ENCODE assay signal across 8 cellular contexts in the genomic region with DNA sequence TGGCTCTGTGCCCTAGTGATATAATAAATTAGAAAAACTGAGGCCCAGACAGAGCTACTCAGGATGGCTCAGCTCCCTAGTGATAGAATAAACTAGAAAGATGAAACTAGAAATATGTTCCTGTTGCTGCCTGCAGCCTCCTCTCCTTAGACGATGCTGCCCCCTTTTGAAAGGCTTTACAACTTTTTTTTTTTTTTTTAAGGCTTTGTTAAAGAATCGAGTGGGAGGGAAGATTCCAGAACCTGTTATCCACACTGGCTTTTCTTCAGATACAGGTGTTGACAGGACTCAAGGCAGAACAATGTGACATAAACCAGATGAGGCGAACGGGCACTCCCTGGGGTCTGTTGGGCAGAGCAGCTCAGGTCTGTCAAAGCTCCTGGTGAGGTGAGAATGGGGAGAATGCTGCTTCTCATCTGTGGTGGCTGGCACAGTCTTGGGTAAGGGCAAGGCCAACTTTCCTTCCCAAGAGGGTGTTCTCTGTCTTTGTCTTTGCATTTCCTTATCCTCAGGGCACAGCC.
DNase-seq lines count a peak whose midpoint lies in the region; ATAC-seq and TF ChIP-seq lines count a peak whose summit lies in the region.

No MANE protein-coding gene starts in this region.

- peaks cover 16% of the 10 kb centered on the region for H3K4me1 Mint-ChIP-seq in activated naive CD4-positive, alpha-beta T cell treated with anti-CD3 and anti-CD28 coated beads, Interleukin-2, amount 10 ng/mL, durations not matched to agents 7 days and 5 days
- H3K4me1 Mint-ChIP-seq in endothelial cell (ENCODE audit: unreplicated experiment) (peaks cover 33% of the 10 kb centered on the region), nephron progenitor cell (no peaks in the 10 kb centered on the region)
- H3K4me1 Mint-ChIP-seq in stimulated activated memory B cell treated with anti-CD40 and anti-IgM and Interleukin-4, amounts not matched to agents 10 μg/mL and 1 μg/mL and 100 μg/mL, for 72 hours: no peaks in the 10 kb centered on the region

- no peak overlapping the region for H3K27ac Mint-ChIP-seq in activated naive CD4-positive, alpha-beta T cell treated with anti-CD3 and anti-CD28 coated beads, Interleukin-2, amount 10 ng/mL, durations not matched to agents 7 days and 5 days
- H3K27ac Mint-ChIP-seq in endothelial cell (ENCODE audit: unreplicated experiment): peak overlapping the region; percentile 75
- no peak overlapping the region for H3K27ac Mint-ChIP-seq in nephron progenitor cell
- no peak overlapping the region for H3K27ac Mint-ChIP-seq in stimulated activated memory B cell treated with anti-CD40 and anti-IgM and Interleukin-4, amounts not matched to agents 10 μg/mL and 1 μg/mL and 100 μg/mL, for 72 hours

- TF ChIP-seq CTCF in endothelial cell (IDR thresholded peaks at IDR 0.05; ENCODE audit: unreplicated experiment): peak; percentile 27
- peak; percentile 56 for TF ChIP-seq CTCF in nephron progenitor cell (IDR thresholded peaks at IDR 0.05)

- no peak overlapping the region for H3K4me3 Mint-ChIP-seq in activated naive CD4-positive, alpha-beta T cell treated with anti-CD3 and anti-CD28 coated beads, Interleukin-2, amount 10 ng/mL, durations not matched to agents 7 days and 5 days
- H3K4me3 Mint-ChIP-seq in endothelial cell (ENCODE audit: unreplicated experiment): no peak overlapping the region
- H3K4me3 Mint-ChIP-seq in nephron progenitor cell: no peak overlapping the region
- H3K4me3 Mint-ChIP-seq in stimulated activated memory B cell treated with anti-CD40 and anti-IgM and Interleukin-4, amounts not matched to agents 10 μg/mL and 1 μg/mL and 100 μg/mL, for 72 hours: no peak overlapping the region

- ATAC-seq in stimulated activated memory B cell treated with anti-CD40 and anti-IgM and Interleukin-4, amounts not matched to agents 10 μg/mL and 1 μg/mL and 100 μg/mL, for 72 hours: no peak

- CTCF ChIA-PET in activated naive CD4-positive, alpha-beta T cell treated with anti-CD3 and anti-CD28 coated beads, Interleukin-2, amount 10 ng/mL, durations not matched to agents 7 days and 5 days (lab: Charles Lee): interaction anchor here (0.6 to 3.6 kb wide), 63 partner anchors 10 to 1762 kb away, joined by 3 to 30 read pairs (median 4); no protein-coding TSS in a partner anchor

- H3K36me3 Mint-ChIP-seq in activated naive CD4-positive, alpha-beta T cell treated with anti-CD3 and anti-CD28 coated beads, Interleukin-2, amount 10 ng/mL, durations not matched to agents 7 days and 5 days: no peaks in the 10 kb centered on the region
- peaks cover 3% of the 10 kb centered on the region for H3K36me3 Mint-ChIP-seq in endothelial cell (ENCODE audit: low read depth, unreplicated experiment)
- H3K36me3 Mint-ChIP-seq in nephron progenitor cell (ENCODE audit: low read depth): no peaks in the 10 kb centered on the region
- H3K36me3 Mint-ChIP-seq in stimulated activated memory B cell treated with anti-CD40 and anti-IgM and Interleukin-4, amounts not matched to agents 10 μg/mL and 1 μg/mL and 100 μg/mL, for 72 hours: no peaks in the 10 kb centered on the region

- no peaks in the 10 kb centered on the region for H3K9me3 Mint-ChIP-seq in activated naive CD4-positive, alpha-beta T cell treated with anti-CD3 and anti-CD28 coated beads, Interleukin-2, amount 10 ng/mL, durations not matched to agents 7 days and 5 days
- peaks cover 3% of the 10 kb centered on the region for H3K9me3 Mint-ChIP-seq in endothelial cell (ENCODE audit: unreplicated experiment)
- peaks cover 6% of the 10 kb centered on the region for H3K9me3 Mint-ChIP-seq in nephron progenitor cell
- H3K9me3 Mint-ChIP-seq in stimulated activated memory B cell treated with anti-CD40 and anti-IgM and Interleukin-4, amounts not matched to agents 10 μg/mL and 1 μg/mL and 100 μg/mL, for 72 hours: peaks cover 3% of the 10 kb centered on the region

- peaks cover 14% of the 10 kb centered on the region for H3K27me3 Mint-ChIP-seq in activated naive CD4-positive, alpha-beta T cell treated with anti-CD3 and anti-CD28 coated beads, Interleukin-2, amount 10 ng/mL, durations not matched to agents 7 days and 5 days
- peaks cover 8% of the 10 kb centered on the region for H3K27me3 Mint-ChIP-seq in endothelial cell (ENCODE audit: unreplicated experiment)
- peaks cover 6% of the 10 kb centered on the region for H3K27me3 Mint-ChIP-seq in nephron progenitor cell (ENCODE audit: low read depth, poor library complexity)
- H3K27me3 Mint-ChIP-seq in stimulated activated memory B cell treated with anti-CD40 and anti-IgM and Interleukin-4, amounts not matched to agents 10 μg/mL and 1 μg/mL and 100 μg/mL, for 72 hours: peaks cover 20% of the 10 kb centered on the region

- peak; percentile 30 for DNase-seq in activated naive CD4-positive, alpha-beta T cell treated with anti-CD3 and anti-CD28 coated beads, Interleukin-2, amount 10 ng/mL, durations not matched to agents 7 days and 5 days
- DNase-seq in activated naive CD4-positive, alpha-beta T cell treated with anti-CD3 and anti-CD28 coated beads, Interleukin-2, amount 50 U/mL, for 16 hours: no peak
- DNase-seq in NCI-H526 treated with DMSO at 0.1 percent for 48 hours (lab: John Stamatoyannopoulos, UW) (peak; percentile 11), endothelial cell (ENCODE audit: low spot score) (peak; percentile 22), nephron progenitor cell (no peak), mesenteric fat pad (ENCODE audit: low spot score) (no peak), D341Med (ENCODE audit: low spot score) (no peak)

Comparison
In these comparisons a context has a peak if more than half of its experiments do, and no peak if none do; other contexts are left out.
1. DNase-seq: peak in activated naive CD4-positive, alpha-beta T cell treated with anti-CD3 and anti-CD28 coated beads, Interleukin-2, amount 10 ng/mL, durations not matched to agents 7 days and 5 days (single experiment), NCI-H526 treated with DMSO at 0.1 percent for 48 hours (single experiment) and endothelial cell (single experiment); none in activated naive CD4-positive, alpha-beta T cell treated with anti-CD3 and anti-CD28 coated beads, Interleukin-2, amount 50 U/mL, for 16 hours (single experiment), nephron progenitor cell (single experiment), mesenteric fat pad (single experiment) and D341Med (single experiment).